30 cellular contexts compared by ENCODE assay signal in the genomic region with DNA sequence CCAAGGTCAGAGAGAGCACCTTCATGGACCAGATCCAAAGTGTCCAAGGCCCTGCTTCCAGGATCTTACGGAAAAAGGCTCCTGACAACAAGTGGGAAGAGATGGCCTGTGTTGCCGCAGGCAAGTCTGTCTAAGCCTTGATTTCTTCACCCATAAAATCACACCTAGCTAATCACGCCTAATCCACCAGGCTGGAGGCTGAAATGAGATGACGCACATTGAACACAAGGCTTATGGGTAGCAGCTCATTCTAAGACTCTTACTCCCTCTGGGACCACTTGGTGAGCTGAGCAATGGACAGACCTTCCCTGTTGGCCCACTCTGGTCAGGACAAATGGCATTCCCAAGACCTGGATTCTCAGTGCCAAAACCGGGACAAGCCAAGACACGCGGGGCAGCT. TPM values are rescaled to one million over a fixed set of nuclear protein-coding genes. Genes with fewer than 3 reads are reported as not detected.
"Had no signal": no experiment of that assay in that cellular context is flagged by ENCODE, and none has a peak within 500 bp of the region (broad histone marks: within the 10 kb centered on the region; RNA-seq: fewer than 3 reads in every experiment).

No MANE protein-coding gene starts in this region.

- H3K4me3 ChIP-seq: ascending aorta had no signal

- H3K36me3 ChIP-seq: ascending aorta had no signal

- FAIRE-seq: TTC549 had no signal

- H3K27me3 ChIP-seq: ascending aorta had no signal

- H3K4me1 ChIP-seq: ascending aorta had no signal

- DNase-seq: activated CD4-positive, alpha-beta memory T cell treated with anti-CD3 and anti-CD28 coated beads, Interleukin-2, amount 10 ng/mL, durations not matched to agents 7 days and 5 days; activated CD4-positive, alpha-beta T cell treated with anti-CD3 and anti-CD28 coated beads for 1 hour; activated CD4-positive, alpha-beta T cell treated with anti-CD3 and anti-CD28 coated beads for 36 hours; activated CD4-positive, alpha-beta T cell treated with anti-CD3 and anti-CD28 coated beads for 48 hours; activated CD4-positive, alpha-beta T cell treated with anti-CD3 and anti-CD28 coated beads, Interleukin-2, amount 10 ng/mL, durations not matched to agents 7 days and 5 days; activated CD4-positive, alpha-beta T cell treated with anti-CD3 and anti-CD28 coated beads, Interleukin-2, amount 50 U/mL, for 48 hours; activated CD4-positive, CD25-positive, alpha-beta regulatory T cell; activated CD8-positive, alpha-beta memory T cell treated with anti-CD3 and anti-CD28 coated beads for 24 hours; activated CD8-positive, alpha-beta memory T cell treated with anti-CD3 and anti-CD28 coated beads, Interleukin-2, amount 10 ng/mL, durations not matched to agents 7 days and 5 days; activated CD8-positive, alpha-beta memory T cell treated with anti-CD3 and anti-CD28 coated beads, Interleukin-2, amount 50 U/mL, for 48 hours; activated CD8-positive, alpha-beta T cell treated with anti-CD3 and anti-CD28 coated beads, Interleukin-2, amount 10 ng/mL, durations not matched to agents 7 days and 5 days; activated effector memory CD4-positive, alpha-beta T cell treated with Interleukin-2 at 50 U/mL for 16 hours; activated gamma-delta T cell; activated naive CD4-positive, alpha-beta T cell treated with anti-CD3 and anti-CD28 coated beads, Interleukin-2, amount 10 ng/mL, durations not matched to agents 7 days and 5 days; activated naive CD4-positive, alpha-beta T cell treated with Interleukin-2 at 50 U/mL for 16 hours; activated naive CD8-positive, alpha-beta T cell treated with anti-CD3 and anti-CD28 coated beads, Interleukin-2, amount 10 ng/mL, durations not matched to agents 7 days and 5 days; activated naive CD8-positive, alpha-beta T cell treated with anti-CD3 and anti-CD28 coated beads, Interleukin-2, amount 50 U/mL, for 24 hours; activated T-cell treated with anti-CD3 and anti-CD28 coated beads, Interleukin-2, amount 50 U/mL, for 24 hours; activated T-cell treated with anti-CD3 and anti-CD28 coated beads, Interleukin-2, amount 50 U/mL, for 48 hours; amygdala; anterior cingulate cortex; central memory CD4-positive, alpha-beta T cell; T-helper 17 cell; T-helper 9 cell had no signal

- H3K27ac ChIP-seq: ascending aorta, VCaP had no signal

- H3K9me3 ChIP-seq: ascending aorta had no signal

RNA-seq across cellular contexts. Expression of a gene that starts 38.2 kb away (rescaled TPM):
- total RNA-seq: activated CD4-positive, alpha-beta memory T cell treated with anti-CD3 and anti-CD28 coated beads, Interleukin-2, amount 10 ng/mL, durations not matched to agents 7 days and 5 days; activated CD4-positive, alpha-beta T cell treated with anti-CD3 and anti-CD28 coated beads for 36 hours; activated CD4-positive, alpha-beta T cell treated with anti-CD3 and anti-CD28 coated beads, Interleukin-2, amount 10 ng/mL, durations not matched to agents 7 days and 5 days; activated CD8-positive, alpha-beta memory T cell treated with anti-CD3 and anti-CD28 coated beads, Interleukin-2, amount 10 ng/mL, durations not matched to agents 7 days and 5 days; activated CD8-positive, alpha-beta T cell treated with anti-CD3 and anti-CD28 coated beads, Interleukin-2, amount 10 ng/mL, durations not matched to agents 7 days and 5 days; activated naive CD8-positive, alpha-beta T cell treated with anti-CD3 and anti-CD28 coated beads, Interleukin-2, amount 10 ng/mL, durations not matched to agents 7 days and 5 days; activated T-helper 2 cell treated with anti-CD3 and anti-CD28 coated beads, Interferon-gamma antibody, Interleukin-2, Interleukin-4, amounts not matched to agents 10 μg/mL and 5 μg/mL and 100 μg/mL, durations not matched to agents 14 hours and 24 hours and 36 hours; T-helper 1 cell treated with Interleukin-12 subunit alpha and Interleukin-12 subunit beta and Interleukin-4 antibody, amounts not matched to agents 30 ng/mL and 1 ng/mL, for 36 hours; T-helper 17 cell; T-helper 2 cell treated with Interferon-gamma antibody and Interleukin-4, amounts not matched to agents 100 ng/mL and 5 ng/mL, for 36 hours had no signal
